8 cellular contexts compared by ENCODE assay signal in the genomic region with DNA sequence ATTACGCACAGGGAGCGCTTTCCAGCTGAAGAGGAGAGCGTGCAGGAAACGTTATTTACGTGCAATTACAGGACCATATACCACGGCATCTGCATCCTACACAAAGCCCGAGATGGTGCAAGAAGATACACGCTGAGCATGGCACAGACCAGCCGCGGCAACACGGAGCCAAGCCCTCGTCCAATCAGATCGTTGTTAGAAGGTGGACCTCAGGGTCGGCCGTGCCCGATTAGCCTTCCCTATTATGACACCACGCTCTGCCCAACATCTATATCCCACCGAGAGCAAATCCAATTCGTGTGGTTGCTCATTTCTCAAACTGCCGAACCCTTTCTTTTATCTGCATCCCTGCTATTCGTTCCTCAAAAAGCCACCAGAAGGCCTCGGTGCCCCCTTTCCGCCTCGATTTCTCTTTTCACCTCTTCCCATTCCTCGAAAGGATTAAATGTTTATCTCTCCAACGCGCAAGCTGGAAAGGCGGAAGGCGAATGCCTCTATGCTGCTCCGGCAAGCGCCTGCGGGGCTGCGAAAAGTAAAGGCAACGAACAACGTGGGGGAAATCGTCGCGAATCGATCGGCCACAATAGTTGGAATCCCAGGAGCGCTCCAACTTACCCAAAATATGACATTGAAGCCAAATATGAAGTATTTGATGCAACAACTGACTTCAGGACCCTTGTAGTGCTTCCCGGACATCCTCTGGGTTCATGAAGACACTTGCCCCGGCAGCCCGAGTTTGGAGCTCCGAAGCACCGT. TPM values are rescaled to one million over a fixed set of nuclear protein-coding genes. Genes with fewer than 3 reads are reported as not detected.
A peak's percentile ranks its signal among the peaks of the same experiment; 100 is the strongest.
DNase-seq lines count a peak whose midpoint lies in the region; ATAC-seq and TF ChIP-seq lines count a peak whose summit lies in the region.

No MANE protein-coding gene starts in this region.

- peak overlapping the region; percentile 22 for H2AFZ ChIP-seq in PC-3 (ENCODE audit: low read length)

- intact Hi-C loops in PC-3 (cut with micrococcal nuclease) (loop anchor here (5.0 to 10.0 kb wide), 5 partner anchors 85 to 513 kb away; a partner anchor contains a TSS), aorta (cut with DNase I) (loop anchor here in 1 of 2 donors (2.0 to 5.0 kb wide), 3 partner anchors 31 to 270 kb away; a partner anchor contains a TSS)

- peaks cover 61% of the 10 kb centered on the region for H3K4me1 ChIP-seq in PC-3 (ENCODE audit: insufficient read depth, low read length)
- H3K4me1 ChIP-seq in aorta (ENCODE audit: control insufficient read depth in 1 of 2, insufficient read depth in 2 of 2, low read length in 2 of 2) = peaks cover 0 to 1% of the 10 kb centered on the region in 2 donors

- H3K27me3 ChIP-seq in PC-3 (ENCODE audit: low read length) (no peaks in the 10 kb centered on the region), aorta (ENCODE audit: control insufficient read depth in 1 of 2, insufficient read depth in 2 of 2, low read length in 1 of 2) (no peaks in the 10 kb centered on the region)

- no peaks in the 10 kb centered on the region for H4K20me1 ChIP-seq in PC-3 (ENCODE audit: low read length)

- no peaks in the 10 kb centered on the region for H3K9me2 ChIP-seq in PC-3 (replicated peaks; ENCODE audit: low read length)

- POLR2A ChIA-PET in PC-3 (lab: Charles Lee; ENCODE audit: unreplicated experiment) = interaction anchor here (0.5 to 0.7 kb wide), 2 partner anchors 63 to 188 kb away, joined by 3 to 8 read pairs; no protein-coding TSS in a partner anchor

- CTCF ChIA-PET in PC-3 (lab: Charles Lee) = interaction anchor here (0.7 to 1.8 kb wide), 2 partner anchors 190 to 195 kb away, joined by 3 to 6 read pairs; no protein-coding TSS in a partner anchor

- no peaks in the 10 kb centered on the region for H3K36me3 ChIP-seq in PC-3 (ENCODE audit: low read depth, low read length)
- H3K36me3 ChIP-seq in aorta (ENCODE audit: control insufficient read depth in 1 of 2, insufficient read depth in 2 of 2, low read length in 1 of 2) = no peaks in the 10 kb centered on the region

- ATAC-seq in HG03135 (IDR thresholded peaks at IDR 0.05; ENCODE audit: unreplicated experiment) = peak; percentile 6
- peak; percentile 21 for ATAC-seq in PC-3
- ATAC-seq in omental fat pad (ENCODE audit: low FRiP score) = peak; percentile 51
- ATAC-seq in aorta (ENCODE audit: low FRiP score) = peak; percentile 35

- peaks cover 59% of the 10 kb centered on the region for H3K79me2 ChIP-seq in PC-3 (ENCODE audit: low read length)

- peak overlapping the region; percentile 91 for H3K9ac ChIP-seq in PC-3 (ENCODE audit: low read length)

- H3K9me3 ChIP-seq in PC-3 (ENCODE audit: low read length) (no peaks in the 10 kb centered on the region), aorta (ENCODE audit: control insufficient read depth, low read length) (no peaks in the 10 kb centered on the region)

- WGBS in aorta, 2 donors = 0% methylated on average over 46 of the region's 46 CpGs

- H3F3A ChIP-seq in PC-3 (ENCODE audit: low read length, unreplicated experiment) = peaks cover 11% of the 10 kb centered on the region

- TF ChIP-seq CTCF in PC-3 (conservative IDR thresholded peaks at IDR 0.05; ENCODE audit: low read depth, low read length) = no peak
- no peak for TF ChIP-seq CTCF in omental fat pad (IDR thresholded peaks at IDR 0.05)

- H3K4me2 ChIP-seq in PC-3 (ENCODE audit: low read length) = peak overlapping the region; percentile 97

- DNase-seq in activated T-cell treated with anti-CD3 and anti-CD28 coated beads for 24 hours (ENCODE audit: low read depth) (peak; percentile 39), activated T-cell treated with anti-CD3 and anti-CD28 coated beads for 4 hours (no peak), PC-3 (peak; percentile 66), germinal center (ENCODE audit: low spot score) (peak; percentile 19), omental fat pad (ENCODE audit: low spot score) (no peak), aorta (peak; percentile 55 to 78)
- peak; percentile 43 for DNase-seq in activated naive CD4-positive, alpha-beta T cell treated with anti-CD3 and anti-CD28 coated beads, Interleukin-2, amount 50 U/mL, for 16 hours

- H3K27ac ChIP-seq in PC-3 (ENCODE audit: low read length) = peak overlapping the region; percentile 99
- H3K27ac ChIP-seq in aorta (ENCODE audit: low read depth in 1 of 2, low read length in 2 of 2) = no peak overlapping the region

- TSS peak; percentile 58 for BruUV-seq in PC-3 (replicated peaks; lab: Mats Ljungman, UMichigan)

- H3K4me3 ChIP-seq in PC-3 (ENCODE audit: low read length) (peak overlapping the region; percentile 86), aorta (ENCODE audit: low read length in 2 of 2) (peak overlapping the region; percentile 46 to 67)

RNA-seq across cellular contexts. Expression of a gene that starts 0.7 kb away (rescaled TPM):
- total RNA-seq in PC-3 (2014; rRNA removed) (41.8 and 50.3 TPM in 2 replicates), omental fat pad (10 to 100 TPM in 1 of 4 donors, 1 to 10 TPM in 3; 5.1 to 17.7 (median 6.9) TPM), aorta (1 to 10 TPM; 8.6 to 8.7 TPM)
- polyA plus RNA-seq in aorta = 1 to 10 TPM; 2.6 to 9.9 TPM

Comparison
In these comparisons a context has a peak if more than half of its experiments do, and no peak if none do; other contexts are left out.
1. DNase-seq: peak in activated T-cell treated with anti-CD3 and anti-CD28 coated beads for 24 hours (single experiment), PC-3 (single experiment), activated naive CD4-positive, alpha-beta T cell treated with anti-CD3 and anti-CD28 coated beads, Interleukin-2, amount 50 U/mL, for 16 hours (single experiment), germinal center (single experiment) and aorta (2 of 2); none in activated T-cell treated with anti-CD3 and anti-CD28 coated beads for 4 hours (single experiment) and omental fat pad (single experiment).
2. Peak in every context shown above with its lines, with median percentiles within 50 percentile points of each other: ATAC-seq.